ENCODE assay signal across 9 cellular contexts in genomic region chr1:17233675-17234074, GRCh38. TPM values are rescaled to one million over a fixed set of nuclear protein-coding genes. Genes with fewer than 3 reads are reported as not detected.
DNase-seq lines count a peak whose midpoint lies in the region; ATAC-seq and TF ChIP-seq lines count a peak whose summit lies in the region.
"Had no signal": no experiment of that assay in that cellular context is flagged by ENCODE, and none has a peak within 500 bp of the region (broad histone marks: within the 10 kb centered on the region; RNA-seq: fewer than 3 reads in every experiment).

No MANE protein-coding gene starts in this region.

- no peak overlapping the region for H3K4me3 ChIP-seq in heart left ventricle

- no peaks in the 10 kb centered on the region for H3K36me3 ChIP-seq in heart left ventricle

- H3K27ac Mint-ChIP-seq in HFFc6 = peak overlapping the region; percentile 94
- no peak overlapping the region for H3K27ac Mint-ChIP-seq in activated CD8-positive, alpha-beta T cell treated with anti-CD3 and anti-CD28 coated beads for 36 hours
- H3K27ac Mint-ChIP-seq in stimulated activated effector memory CD8-positive, alpha-beta T cell treated with anti-CD3 and anti-CD28 coated beads, Interleukin-12 subunit alpha, Interleukin-12 subunit beta, amount 100 ng/mL, for 72 hours = peak overlapping the region; percentile 32
- H3K27ac Mint-ChIP-seq in naive thymus-derived CD8-positive, alpha-beta T cell = no peak overlapping the region
- H3K27ac Mint-ChIP-seq: activated T-helper 1 cell treated with anti-CD3 and anti-CD28 coated beads, Interleukin-12 subunit alpha, Interleukin-12 subunit beta, Interleukin-2, Interleukin-4 antibody, amounts not matched to agents 30 ng/mL and 10 ng/mL and 1 ng/mL, durations not matched to agents 14 hours and 24 hours and 36 hours had no signal

- TF ChIP-seq POLR2A in heart left ventricle (IDR thresholded peaks at IDR 0.05) = no peak

- no peaks in the 10 kb centered on the region for H3K36me3 Mint-ChIP-seq in HFFc6 (ENCODE audit: low read depth)
- no peaks in the 10 kb centered on the region for H3K36me3 Mint-ChIP-seq in activated CD8-positive, alpha-beta T cell treated with anti-CD3 and anti-CD28 coated beads for 36 hours (ENCODE audit: low read depth)
- H3K36me3 Mint-ChIP-seq in stimulated activated effector memory CD8-positive, alpha-beta T cell treated with anti-CD3 and anti-CD28 coated beads, Interleukin-12 subunit alpha, Interleukin-12 subunit beta, amount 100 ng/mL, for 72 hours = no peaks in the 10 kb centered on the region
- H3K36me3 Mint-ChIP-seq in naive thymus-derived CD8-positive, alpha-beta T cell = no peaks in the 10 kb centered on the region

- CTCF ChIA-PET in activated CD8-positive, alpha-beta T cell treated with anti-CD3 and anti-CD28 coated beads for 36 hours (lab: Charles Lee) = interaction anchor here (0.9 to 6.1 kb wide), 2 partner anchors 8 to 108 kb away, joined by 3 to 163 read pairs; no protein-coding TSS in a partner anchor

- intact Hi-C loops in activated CD8-positive, alpha-beta T cell treated with anti-CD3 and anti-CD28 coated beads for 36 hours (cut with micrococcal nuclease) = no loop called here
- intact Hi-C loops in heart left ventricle (cut with DNase I) = loop anchor here in 2 of 10 donors (10.0 kb wide), 2 partner anchors 279 to 289 kb away; no protein-coding TSS in a partner anchor

- no peaks in the 10 kb centered on the region for H3K9me3 Mint-ChIP-seq in HFFc6
- H3K9me3 Mint-ChIP-seq in activated CD8-positive, alpha-beta T cell treated with anti-CD3 and anti-CD28 coated beads for 36 hours = no peaks in the 10 kb centered on the region
- no peaks in the 10 kb centered on the region for H3K9me3 Mint-ChIP-seq in stimulated activated effector memory CD8-positive, alpha-beta T cell treated with anti-CD3 and anti-CD28 coated beads, Interleukin-12 subunit alpha, Interleukin-12 subunit beta, amount 100 ng/mL, for 72 hours
- H3K9me3 Mint-ChIP-seq in naive thymus-derived CD8-positive, alpha-beta T cell = no peaks in the 10 kb centered on the region
- H3K9me3 Mint-ChIP-seq: activated T-helper 1 cell treated with anti-CD3 and anti-CD28 coated beads, Interleukin-12 subunit alpha, Interleukin-12 subunit beta, Interleukin-2, Interleukin-4 antibody, amounts not matched to agents 30 ng/mL and 10 ng/mL and 1 ng/mL, durations not matched to agents 14 hours and 24 hours and 36 hours had no signal

- peak overlapping the region; percentile 76 for H3K4me3 Mint-ChIP-seq in HFFc6
- no peak overlapping the region for H3K4me3 Mint-ChIP-seq in activated CD8-positive, alpha-beta T cell treated with anti-CD3 and anti-CD28 coated beads for 36 hours
- H3K4me3 Mint-ChIP-seq in stimulated activated effector memory CD8-positive, alpha-beta T cell treated with anti-CD3 and anti-CD28 coated beads, Interleukin-12 subunit alpha, Interleukin-12 subunit beta, amount 100 ng/mL, for 72 hours = no peak overlapping the region
- no peak overlapping the region for H3K4me3 Mint-ChIP-seq in naive thymus-derived CD8-positive, alpha-beta T cell
- H3K4me3 Mint-ChIP-seq: activated T-helper 1 cell treated with anti-CD3 and anti-CD28 coated beads, Interleukin-12 subunit alpha, Interleukin-12 subunit beta, Interleukin-2, Interleukin-4 antibody, amounts not matched to agents 30 ng/mL and 10 ng/mL and 1 ng/mL, durations not matched to agents 14 hours and 24 hours and 36 hours had no signal

- peak; percentile 45 for ATAC-seq in activated CD8-positive, alpha-beta T cell treated with anti-CD3 and anti-CD28 coated beads for 36 hours
- ATAC-seq in heart left ventricle = peak in 3 of 4 donors; percentile 62 to 94 (median 84)
- ATAC-seq in stimulated activated effector memory CD8-positive, alpha-beta T cell treated with anti-CD3 and anti-CD28 coated beads, Interleukin-12 subunit alpha, Interleukin-12 subunit beta, amount 100 ng/mL, for 72 hours = peak; percentile 73
- no peak for ATAC-seq in naive thymus-derived CD8-positive, alpha-beta T cell
- no peak for ATAC-seq in GM19452 (IDR thresholded peaks at IDR 0.05; ENCODE audit: unreplicated experiment)

- WGBS in heart left ventricle, 4 donors = 23 to 56% (median 40%) methylated on average over 2 to 6 of the region's 6 CpGs

- no peak overlapping the region for H3K27ac ChIP-seq in heart left ventricle

- H3K27me3 Mint-ChIP-seq in HFFc6 (ENCODE audit: insufficient read depth) = no peaks in the 10 kb centered on the region; the same call in 1 of the 2 replicates
- no peaks in the 10 kb centered on the region for H3K27me3 Mint-ChIP-seq in activated CD8-positive, alpha-beta T cell treated with anti-CD3 and anti-CD28 coated beads for 36 hours
- peaks cover 3 to 62% (median 8%) of the 10 kb centered on the region in 5 donors for H3K27me3 Mint-ChIP-seq in naive thymus-derived CD8-positive, alpha-beta T cell

- peaks cover 0 to 18% (median 0%) of the 10 kb centered on the region in 9 donors for H3K27me3 ChIP-seq in heart left ventricle

- H3K4me1 Mint-ChIP-seq in HFFc6 (ENCODE audit: low read depth) = peaks cover 54% of the 10 kb centered on the region
- H3K4me1 Mint-ChIP-seq in activated CD8-positive, alpha-beta T cell treated with anti-CD3 and anti-CD28 coated beads for 36 hours (ENCODE audit: low read depth) = no peaks in the 10 kb centered on the region
- H3K4me1 Mint-ChIP-seq in stimulated activated effector memory CD8-positive, alpha-beta T cell treated with anti-CD3 and anti-CD28 coated beads, Interleukin-12 subunit alpha, Interleukin-12 subunit beta, amount 100 ng/mL, for 72 hours = peaks cover 6% of the 10 kb centered on the region
- H3K4me1 Mint-ChIP-seq in naive thymus-derived CD8-positive, alpha-beta T cell = peaks cover 0 to 7% (median 4%) of the 10 kb centered on the region in 4 donors

- POLR2A ChIA-PET in activated CD8-positive, alpha-beta T cell treated with anti-CD3 and anti-CD28 coated beads for 36 hours (lab: Charles Lee) = interaction anchor here (0.9 to 1.1 kb wide), 2 partner anchors 81 to 111 kb away, joined by 3 read pairs; no protein-coding TSS in a partner anchor
- POLR2A ChIA-PET in naive thymus-derived CD8-positive, alpha-beta T cell (lab: Charles Lee) = no interaction called here

- H3K9me3 ChIP-seq in heart left ventricle = no peaks in the 10 kb centered on the region

- TF ChIP-seq CTCF in HFFc6 (IDR thresholded peaks at IDR 0.05) (peak; percentile 11; the same call in 1 of the 2 replicates), heart left ventricle (IDR thresholded peaks at IDR 0.05) (no peak)
- TF ChIP-seq CTCF in activated CD8-positive, alpha-beta T cell treated with anti-CD3 and anti-CD28 coated beads for 36 hours (IDR thresholded peaks at IDR 0.05) = no peak

- H3K4me1 ChIP-seq in heart left ventricle = peaks cover 0 to 9% (median 0%) of the 10 kb centered on the region in 12 donors

- peak; percentile 94 for DNase-seq in HFFc6
- no peak for DNase-seq in activated CD8-positive, alpha-beta T cell treated with anti-CD3 and anti-CD28 coated beads for 36 hours
- DNase-seq in heart left ventricle = peak in 4 of 5 donors; percentile 11 to 78 (median 54)
- DNase-seq in stimulated activated effector memory CD8-positive, alpha-beta T cell treated with anti-CD3 and anti-CD28 coated beads, Interleukin-12 subunit alpha, Interleukin-12 subunit beta, amount 100 ng/mL, for 72 hours (ENCODE audit: low spot score in 2 of 2) = no peak
- no peak for DNase-seq in naive thymus-derived CD8-positive, alpha-beta T cell
- no peak for DNase-seq in activated CD4-positive, CD25-positive, alpha-beta regulatory T cell (lab: John Stamatoyannopoulos, UW)
- DNase-seq in stimulated activated CD8-positive, alpha-beta memory T cell treated with anti-CD3 and anti-CD28 coated beads, Interleukin-4, amount 100 ng/mL, for 48 hours = no peak

RNA-seq across cellular contexts. Expression of gene PADI3, which starts 15.2 kb away (rescaled TPM):
- under 1 TPM in 4 of 6 experiments, not detected in 2; 0.05 to 0.14 (median 0.07) TPM for total RNA-seq in HFFc6 (2021; fragmentation: NEBNext Ultra II Directional; extraction: Animal tissue kit (Norgen Biotek cat#: 25700))
- not detected for total RNA-seq in activated CD8-positive, alpha-beta T cell treated with anti-CD3 and anti-CD28 coated beads for 36 hours
- total RNA-seq in heart left ventricle = not detected
- not detected for polyA plus RNA-seq in heart left ventricle
- not detected for total RNA-seq in naive thymus-derived CD8-positive, alpha-beta T cell
- polyA plus RNA-seq in naive thymus-derived CD8-positive, alpha-beta T cell = not detected
- total RNA-seq: activated T-helper 1 cell treated with anti-CD3 and anti-CD28 coated beads, Interleukin-12 subunit alpha, Interleukin-12 subunit beta, Interleukin-2, Interleukin-4 antibody, amounts not matched to agents 30 ng/mL and 10 ng/mL and 1 ng/mL, durations not matched to agents 14 hours and 24 hours and 36 hours had no signal

RNA-seq across cellular contexts. Expression of gene PADI1, which starts 28.7 kb away (rescaled TPM):
- under 1 TPM in 5 of 6 experiments, not detected in 1; 0.11 to 0.95 (median 0.22) TPM for total RNA-seq in HFFc6 (2021; fragmentation: NEBNext Ultra II Directional; extraction: Animal tissue kit (Norgen Biotek cat#: 25700))
- not detected for total RNA-seq in activated CD8-positive, alpha-beta T cell treated with anti-CD3 and anti-CD28 coated beads for 36 hours
- total RNA-seq in heart left ventricle = not detected
- under 1 TPM in 1 of 2 donors, not detected in 1; 0.04 TPM for polyA plus RNA-seq in heart left ventricle
- not detected for total RNA-seq in naive thymus-derived CD8-positive, alpha-beta T cell
- not detected for polyA plus RNA-seq in naive thymus-derived CD8-positive, alpha-beta T cell
- total RNA-seq: activated T-helper 1 cell treated with anti-CD3 and anti-CD28 coated beads, Interleukin-12 subunit alpha, Interleukin-12 subunit beta, Interleukin-2, Interleukin-4 antibody, amounts not matched to agents 30 ng/mL and 10 ng/mL and 1 ng/mL, durations not matched to agents 14 hours and 24 hours and 36 hours had no signal

Comparison
In these comparisons a context has a peak if more than half of its experiments do, and no peak if none do; other contexts are left out.
1. DNase-seq: peak in HFFc6 (single experiment) and heart left ventricle (4 of 5); none in activated CD8-positive, alpha-beta T cell treated with anti-CD3 and anti-CD28 coated beads for 36 hours (single experiment), stimulated activated effector memory CD8-positive, alpha-beta T cell treated with anti-CD3 and anti-CD28 coated beads, Interleukin-12 subunit alpha, Interleukin-12 subunit beta, amount 100 ng/mL, for 72 hours (0 of 2), naive thymus-derived CD8-positive, alpha-beta T cell (0 of 10), activated CD4-positive, CD25-positive, alpha-beta regulatory T cell (0 of 4) and stimulated activated CD8-positive, alpha-beta memory T cell treated with anti-CD3 and anti-CD28 coated beads, Interleukin-4, amount 100 ng/mL, for 48 hours (single experiment).
2. H3K27ac Mint-ChIP-seq: peak in HFFc6 (single experiment) and stimulated activated effector memory CD8-positive, alpha-beta T cell treated with anti-CD3 and anti-CD28 coated beads, Interleukin-12 subunit alpha, Interleukin-12 subunit beta, amount 100 ng/mL, for 72 hours (single experiment); none in activated CD8-positive, alpha-beta T cell treated with anti-CD3 and anti-CD28 coated beads for 36 hours (single experiment) and naive thymus-derived CD8-positive, alpha-beta T cell (0 of 10).
3. ATAC-seq: peak in activated CD8-positive, alpha-beta T cell treated with anti-CD3 and anti-CD28 coated beads for 36 hours (single experiment), heart left ventricle (3 of 4) and stimulated activated effector memory CD8-positive, alpha-beta T cell treated with anti-CD3 and anti-CD28 coated beads, Interleukin-12 subunit alpha, Interleukin-12 subunit beta, amount 100 ng/mL, for 72 hours (single experiment); none in naive thymus-derived CD8-positive, alpha-beta T cell (0 of 2) and GM19452 (single experiment).